In the genomic region with DNA sequence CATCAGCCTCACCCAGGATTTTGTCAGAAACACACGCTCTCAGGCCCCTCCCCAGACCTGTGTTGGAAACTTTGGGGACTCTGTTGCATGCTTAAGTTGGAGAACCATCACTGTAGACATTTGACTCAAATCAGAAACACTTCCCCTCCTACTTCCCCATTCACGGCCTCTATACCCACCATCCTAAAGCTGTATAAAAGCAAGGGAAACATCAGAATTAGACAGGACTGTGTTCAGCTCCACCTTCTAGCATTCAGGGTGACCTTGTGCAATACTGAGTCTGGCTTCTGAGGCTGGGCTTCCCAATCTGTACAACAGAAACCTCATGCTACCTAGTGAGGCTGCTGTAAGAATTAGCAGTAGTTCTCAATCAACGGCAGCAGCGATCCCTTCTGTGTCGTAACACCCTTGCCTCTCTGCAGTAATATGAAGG, we compare ENCODE assay signal across 12 cellular contexts.
DNase-seq lines count a peak whose midpoint lies in the region; ATAC-seq lines count a peak whose summit lies in the region.
"Had no signal": no experiment of that assay in that cellular context is flagged by ENCODE, and none has a peak within 500 bp of the region (broad histone marks: within the 10 kb centered on the region; RNA-seq: fewer than 3 reads in every experiment).

No MANE protein-coding gene starts in this region.

- no peaks in the 10 kb centered on the region for H3K36me3 ChIP-seq in Karpas-422 (ENCODE audit: insufficient read depth, low read length)

- H3K79me2 ChIP-seq in Karpas-422 (ENCODE audit: low read length): no peaks in the 10 kb centered on the region

- peak; percentile 68 for ATAC-seq in GM18909 (IDR thresholded peaks at IDR 0.05; ENCODE audit: poor library complexity, unreplicated experiment)
- peak; percentile 91 for ATAC-seq in HG02870 (IDR thresholded peaks at IDR 0.05; ENCODE audit: unreplicated experiment)
- no peak for ATAC-seq in GM18873 (IDR thresholded peaks at IDR 0.05; ENCODE audit: low FRiP score, unreplicated experiment)
- ATAC-seq: effector memory CD8-positive, alpha-beta T cell had no signal

- H3K4me3 ChIP-seq in Karpas-422 (ENCODE audit: low read length): no peak overlapping the region

- no peak overlapping the region for H2AFZ ChIP-seq in Karpas-422 (ENCODE audit: low read length)

- DNase-seq in Ammon's horn (ENCODE audit: low spot score) (peak; percentile 47), NOMO-1 (lab: John Stamatoyannopoulos, UW; ENCODE audit: unreplicated experiment in 2 of 2) (peak; percentile 91 to 97), NCI-H446 treated with DMSO at 0.1 percent for 48 hours (lab: John Stamatoyannopoulos, UW) (no peak), Karpas-422 (no peak), NCI-H748 treated with DMSO at 0.1 percent for 48 hours (lab: John Stamatoyannopoulos, UW) (no peak)
- DNase-seq: activated CD4-positive, alpha-beta memory T cell treated with anti-CD3 and anti-CD28 coated beads for 36 hours; effector memory CD8-positive, alpha-beta T cell; hippocampal formation; NCI-H1436 had no signal

- H3K9ac ChIP-seq in Karpas-422 (ENCODE audit: low read length): no peak overlapping the region

- no peak overlapping the region for H3K4me2 ChIP-seq in Karpas-422 (ENCODE audit: low read depth, low read length, poor library complexity, severe bottlenecking)

- no peaks in the 10 kb centered on the region for H4K20me1 ChIP-seq in Karpas-422 (ENCODE audit: insufficient read depth, low read depth, low read length)

- H3K9me2 ChIP-seq in Karpas-422 (replicated peaks; ENCODE audit: insufficient read depth, low read length): no peaks in the 10 kb centered on the region

- H3K27ac ChIP-seq in Karpas-422 (ENCODE audit: low read length): no peak overlapping the region

- H3K27me3 ChIP-seq in Karpas-422 (ENCODE audit: low read length): no peaks in the 10 kb centered on the region

- H3K4me1 ChIP-seq in Karpas-422 (ENCODE audit: low read length): no peaks in the 10 kb centered on the region

- H3K9me3 ChIP-seq in Karpas-422 (ENCODE audit: low read length): no peaks in the 10 kb centered on the region

Comparison
In these comparisons a context has a peak if more than half of its experiments do, and no peak if none do; other contexts are left out.
1. DNase-seq: peak in Ammon's horn (single experiment) and NOMO-1 (2 of 2); none in NCI-H446 treated with DMSO at 0.1 percent for 48 hours (single experiment), Karpas-422 (single experiment) and NCI-H748 treated with DMSO at 0.1 percent for 48 hours (single experiment).